ENCODE assay signal across 8 cellular contexts in genomic region chr16:21646721-21647561, GRCh38. TPM values are rescaled to one million over a fixed set of nuclear protein-coding genes. Genes with fewer than 3 reads are reported as not detected.
A peak's percentile ranks its signal among the peaks of the same experiment; 100 is the strongest.
DNase-seq lines count a peak whose midpoint lies in the region; ATAC-seq lines count a peak whose summit lies in the region.

No MANE protein-coding gene starts in this region.

- no peak overlapping the region for H3K4me3 ChIP-seq in H7 (ENCODE audit: insufficient read depth, low read depth, low read length)

- H3K4me3 Mint-ChIP-seq in effector memory CD8-positive, alpha-beta T cell = peak overlapping the region; percentile 79 to 85

- H3K27me3 ChIP-seq in H7 (ENCODE audit: control insufficient read depth, insufficient read depth, low read length) = no peaks in the 10 kb centered on the region

- DNase-seq in activated CD4-positive, CD25-positive, alpha-beta regulatory T cell treated with anti-CD3 and anti-CD28 coated beads, Interleukin-2, amount 50 U/mL, for 16 hours (ENCODE audit: low read depth, low spot score) = peak; percentile 47
- peak; percentile 61 to 66 (median 66) for DNase-seq in effector memory CD8-positive, alpha-beta T cell
- DNase-seq in stimulated activated CD8-positive, alpha-beta memory T cell treated with anti-CD3 and anti-CD28 coated beads, Interleukin-7, amount 100 ng/mL, for 48 hours (ENCODE audit: extremely low read depth in 1 of 2, low read depth in 1 of 2) = peak; percentile 53 to 79
- DNase-seq in SIG-M5 treated with dmso at 0.1 percent for 504 hours (lab: John Stamatoyannopoulos, UW; ENCODE audit: unreplicated experiment) = no peak
- no peak for DNase-seq in H7
- no peak for DNase-seq in putamen (ENCODE audit: low spot score)

- H3K36me3 ChIP-seq in H7 (replicated peaks; ENCODE audit: control insufficient read depth, insufficient read depth, low read length) = no peaks in the 10 kb centered on the region

- H3K27me3 Mint-ChIP-seq in effector memory CD8-positive, alpha-beta T cell = no peaks in the 10 kb centered on the region

- H3K4me1 Mint-ChIP-seq in effector memory CD8-positive, alpha-beta T cell (ENCODE audit: low read depth in 2 of 2) = peaks cover 35 to 46% of the 10 kb centered on the region in 2 donors

- ATAC-seq in GM18520 (IDR thresholded peaks at IDR 0.05; ENCODE audit: unreplicated experiment) = peak; percentile 82
- peak; percentile 81 for ATAC-seq in HG02870 (IDR thresholded peaks at IDR 0.05; ENCODE audit: unreplicated experiment)
- ATAC-seq in effector memory CD8-positive, alpha-beta T cell (replicated peaks) = peak; percentile 84

- no peaks in the 10 kb centered on the region for H3K9me3 Mint-ChIP-seq in effector memory CD8-positive, alpha-beta T cell

- peak overlapping the region; percentile 81 to 92 for H3K27ac Mint-ChIP-seq in effector memory CD8-positive, alpha-beta T cell

- peaks cover 15% of the 10 kb centered on the region for H3K36me3 Mint-ChIP-seq in effector memory CD8-positive, alpha-beta T cell (ENCODE audit: insufficient read depth)

RNA-seq across cellular contexts. Expression of gene IGSF6, which starts 5.5 kb away (rescaled TPM):
- total RNA-seq in H7 (2014; rRNA removed; shearing (Covaris generic)) = not detected in 2 replicates

RNA-seq across cellular contexts. Expression of gene OTOA, which starts 16.8 kb away (rescaled TPM):
- not detected in 2 replicates for total RNA-seq in H7 (2014; rRNA removed; shearing (Covaris generic))

RNA-seq across cellular contexts. Expression of gene METTL9, which starts 47.6 kb away (rescaled TPM):
- 163 and 173 TPM in 2 replicates for total RNA-seq in H7 (2014; rRNA removed; shearing (Covaris generic))

Comparison
In these comparisons a context has a peak if more than half of its experiments do, and no peak if none do; other contexts are left out.
1. DNase-seq: peak in activated CD4-positive, CD25-positive, alpha-beta regulatory T cell treated with anti-CD3 and anti-CD28 coated beads, Interleukin-2, amount 50 U/mL, for 16 hours (single experiment), effector memory CD8-positive, alpha-beta T cell (3 of 3) and stimulated activated CD8-positive, alpha-beta memory T cell treated with anti-CD3 and anti-CD28 coated beads, Interleukin-7, amount 100 ng/mL, for 48 hours (2 of 2); none in SIG-M5 treated with dmso at 0.1 percent for 504 hours (single experiment), H7 (single experiment) and putamen (single experiment).
2. Peak in every context shown above with its lines, with median percentiles within 50 percentile points of each other: ATAC-seq.